Comparison of ENCODE assay signal across 8 cellular contexts in genomic region chr11:67316882-67317364, GRCh38. TPM values are rescaled to one million over a fixed set of nuclear protein-coding genes. Genes with fewer than 3 reads are reported as not detected.
DNase-seq lines count a peak whose midpoint lies in the region; ATAC-seq and TF ChIP-seq lines count a peak whose summit lies in the region.

No MANE protein-coding gene starts in this region.

- intact Hi-C loops in MCF 10A (cut with micrococcal nuclease) = loop anchor here (1.0 to 2.0 kb wide), 5 partner anchors 14 to 262 kb away; partner anchors contain the start of gene SSH3

- ATAC-seq in GM19328 (IDR thresholded peaks at IDR 0.05; ENCODE audit: unreplicated experiment) = peak; percentile 11
- peak; percentile 67 for ATAC-seq in left lobe of liver
- no peak for ATAC-seq in GM18873 (IDR thresholded peaks at IDR 0.05; ENCODE audit: low FRiP score, unreplicated experiment)

- peak overlapping the region; percentile 84 for H3K4me3 ChIP-seq in AG09309 (ENCODE audit: control insufficient read depth, low read depth, low read length)
- peak overlapping the region; percentile 91 for H3K4me3 ChIP-seq in LNCaP clone FGC (ENCODE audit: low read depth, low read length)
- H3K4me3 ChIP-seq in thymus (ENCODE audit: low read length) = peak overlapping the region; percentile 67

- peak overlapping the region; percentile 88 for H3K27ac ChIP-seq in thymus (ENCODE audit: low read depth)

- under 1% methylated on average over 20 of the region's 20 CpGs for WGBS in thymus

- peaks cover 32% of the 10 kb centered on the region for H3K4me1 Mint-ChIP-seq in MCF 10A (ENCODE audit: insufficient read depth, unreplicated experiment)

- H3K9me3 Mint-ChIP-seq in MCF 10A (ENCODE audit: unreplicated experiment) = no peaks in the 10 kb centered on the region

- no peak for TF ChIP-seq CTCF in AG09309 (IDR thresholded peaks at IDR 0.05; ENCODE audit: control insufficient read depth, insufficient read depth, low read depth, low read length, missing control alignments)
- no peak for TF ChIP-seq CTCF in LNCaP clone FGC (IDR thresholded peaks at IDR 0.05; ENCODE audit: control insufficient read depth, extremely low read depth, insufficient read depth)
- TF ChIP-seq CTCF in MCF 10A (IDR thresholded peaks at IDR 0.05; ENCODE audit: unreplicated experiment) = no peak

- BruUV-seq in MCF 10A (replicated peaks; lab: Mats Ljungman, UMichigan) = no TSS peak

- POLR2A ChIA-PET in MCF 10A (lab: Yijun Ruan, JAX) = interaction anchor here (0.6 to 8.6 kb wide), 27 partner anchors 14 to 262 kb away, joined by 3 to 107 read pairs (median 4); partner anchors contain the start of genes ANKRD13D, GRK2, KDM2A and POLD4

- no peaks in the 10 kb centered on the region for H3K27me3 ChIP-seq in thymus (ENCODE audit: control insufficient read depth, insufficient read depth)

- peaks cover 7% of the 10 kb centered on the region for H3K4me1 ChIP-seq in thymus (ENCODE audit: control insufficient read depth, insufficient read depth, low read length)

- CTCF ChIA-PET in MCF 10A (lab: Yijun Ruan, JAX) = interaction anchor here (0.5 to 6.9 kb wide), 28 partner anchors 11 to 276 kb away, joined by 3 to 104 read pairs (median 4); partner anchors contain the start of genes ANKRD13D, GRK2, POLD4 and SSH3

- H3K36me3 ChIP-seq in thymus (ENCODE audit: control insufficient read depth, insufficient read depth) = no peaks in the 10 kb centered on the region

- H3K27me3 Mint-ChIP-seq in MCF 10A (ENCODE audit: insufficient read depth, unreplicated experiment) = no peaks in the 10 kb centered on the region

- H3K4me3 Mint-ChIP-seq in MCF 10A (ENCODE audit: unreplicated experiment) = peak overlapping the region; percentile 99

- DNase-seq in AG09309 (ENCODE audit: low read depth) (no peak), LNCaP clone FGC (ENCODE audit: low read depth) (peak; percentile 25), MCF 10A (ENCODE audit: unreplicated experiment) (peak; percentile 71), left lobe of liver (ENCODE audit: low spot score) (no peak), cortex of kidney (lab: John Stamatoyannopoulos, UW) (no peak)

- H3K27ac Mint-ChIP-seq in MCF 10A (ENCODE audit: low read depth, unreplicated experiment) = peak overlapping the region; percentile 93

- H3K9me3 ChIP-seq in thymus (ENCODE audit: control insufficient read depth) = no peaks in the 10 kb centered on the region

- peaks cover 13% of the 10 kb centered on the region for H3K36me3 Mint-ChIP-seq in MCF 10A (ENCODE audit: insufficient read depth, unreplicated experiment)

RNA-seq across cellular contexts. Expression of gene SSH3, which starts 13.6 kb away (rescaled TPM):
- 31.7 and 38.0 TPM in 2 replicates for total RNA-seq in MCF 10A (2022)
- total RNA-seq in left lobe of liver = 18.2 TPM
- 11.8 TPM for polyA plus RNA-seq in thymus

RNA-seq across cellular contexts. Expression of gene ANKRD13D, which starts 27.8 kb away (rescaled TPM):
- total RNA-seq in MCF 10A (2022) (39.7 and 46.2 TPM in 2 replicates), left lobe of liver (9.8 TPM)
- polyA plus RNA-seq in thymus = 99.1 TPM

RNA-seq across cellular contexts. Expression of gene POLD4, which starts 36.4 kb away (rescaled TPM):
- 54.8 and 79.9 TPM in 2 replicates for total RNA-seq in MCF 10A (2022)
- total RNA-seq in left lobe of liver = 96.6 TPM
- polyA plus RNA-seq in thymus = 143 TPM

RNA-seq across cellular contexts. Expression of gene GRK2, which starts 50.6 kb away (rescaled TPM):
- total RNA-seq in MCF 10A (2022) (48.1 and 50.1 TPM in 2 replicates), left lobe of liver (29.0 TPM)
- 158 TPM for polyA plus RNA-seq in thymus

RNA-seq across cellular contexts. Expression of gene CLCF1, which starts 56.5 kb away (rescaled TPM):
- total RNA-seq in MCF 10A (2022) (5.8 and 7.0 TPM in 2 replicates), left lobe of liver (0.43 TPM)
- 2.0 TPM for polyA plus RNA-seq in thymus

Comparison
In these comparisons a context has a peak if more than half of its experiments do, and no peak if none do; other contexts are left out.
1. DNase-seq: peak in LNCaP clone FGC (single experiment) and MCF 10A (single experiment); none in AG09309 (single experiment), left lobe of liver (single experiment) and cortex of kidney (single experiment).
2. Peak in every context shown above with its lines, with median percentiles within 50 percentile points of each other: H3K4me3 ChIP-seq.